Comparison of ENCODE assay signal across 16 cellular contexts in the genomic region with DNA sequence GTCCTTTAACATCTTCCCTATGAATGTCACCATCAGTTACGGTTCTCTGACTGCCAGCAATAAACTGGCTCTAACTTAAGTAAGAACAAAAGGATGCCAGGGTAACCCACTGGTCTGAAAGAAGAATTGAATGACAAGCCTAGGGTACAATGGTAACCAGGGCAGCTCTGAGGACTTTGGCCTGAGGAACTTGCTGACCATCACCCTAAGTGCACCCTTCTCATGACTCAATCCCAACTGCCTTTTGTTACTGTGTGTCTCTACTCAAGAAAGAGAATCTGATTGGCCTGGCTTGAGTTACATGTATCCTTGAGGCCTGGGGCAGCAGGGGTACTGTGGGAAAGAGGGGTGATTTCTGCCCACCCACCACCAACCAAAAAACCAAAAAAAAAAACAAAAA. TPM values are rescaled to one million over a fixed set of nuclear protein-coding genes. Genes with fewer than 3 reads are reported as not detected.
DNase-seq lines count a peak whose midpoint lies in the region; FAIRE-seq and TF ChIP-seq lines count a peak whose summit lies in the region.
"Had no signal": no experiment of that assay in that cellular context is flagged by ENCODE, and none has a peak within 500 bp of the region (broad histone marks: within the 10 kb centered on the region; RNA-seq: fewer than 3 reads in every experiment).

No MANE protein-coding gene starts in this region.

- no peak overlapping the region for H3K4me3 ChIP-seq in ectodermal cell (ENCODE audit: insufficient read depth, low read depth, low read length)
- no peak overlapping the region for H3K4me3 ChIP-seq in small intestine (ENCODE audit: low read depth in 1 of 2, low read length in 2 of 2)

- DNase-seq in G401 (ENCODE audit: low spot score) (peak; percentile 31), small intestine (peak; percentile 36), NCI-H82 treated with DMSO at 0.1 percent for 48 hours (lab: John Stamatoyannopoulos, UW; ENCODE audit: unreplicated experiment) (no peak), NCI-H510A (lab: John Stamatoyannopoulos, UW) (no peak)
- no peak for DNase-seq in activated CD4-positive, alpha-beta memory T cell treated with anti-CD3 and anti-CD28 coated beads for 36 hours
- DNase-seq: AML-193; CD4-positive, alpha-beta memory T cell; GDM1; HCEC 1CT; NCI-H2081; PC-3 had no signal

- POLR2A ChIA-PET in activated CD4-positive, alpha-beta memory T cell treated with anti-CD3 and anti-CD28 coated beads for 36 hours (lab: Charles Lee) = no interaction called here

- H3K27ac Mint-ChIP-seq in nephron = peak overlapping the region in 2 of 3 experiments; percentile 2 to 4
- no peak overlapping the region for H3K27ac Mint-ChIP-seq in activated CD4-positive, alpha-beta memory T cell treated with anti-CD3 and anti-CD28 coated beads for 36 hours
- H3K27ac Mint-ChIP-seq: CD4-positive, alpha-beta memory T cell had no signal

- no peaks in the 10 kb centered on the region for H3K36me3 Mint-ChIP-seq in nephron (ENCODE audit: low read depth)
- no peaks in the 10 kb centered on the region for H3K36me3 Mint-ChIP-seq in activated CD4-positive, alpha-beta memory T cell treated with anti-CD3 and anti-CD28 coated beads for 36 hours
- H3K36me3 Mint-ChIP-seq: CD4-positive, alpha-beta memory T cell had no signal

- FAIRE-seq in small intestine (lab: Jason Lieb, UNC) = no peak
- FAIRE-seq: GM12892, GM19239, HTR-8/SVneo had no signal

- CTCF ChIA-PET in activated CD4-positive, alpha-beta memory T cell treated with anti-CD3 and anti-CD28 coated beads for 36 hours (lab: Charles Lee) = interaction anchor here (1.1 kb wide), 1 partner anchor 304 kb away, joined by 3 read pairs; no protein-coding TSS in a partner anchor

- in situ Hi-C loops in G401 (cut with HindIII; ENCODE audit: low sequenced_read_pairs) = no loop called here

- no peaks in the 10 kb centered on the region for H3K4me1 ChIP-seq in ectodermal cell (ENCODE audit: control insufficient read depth, insufficient read depth, low read length)
- no peaks in the 10 kb centered on the region for H3K4me1 ChIP-seq in small intestine (ENCODE audit: control insufficient read depth in 2 of 2, insufficient read depth in 1 of 2, low read depth in 1 of 2, low read length in 1 of 2)

- WGBS in ectodermal cell, 2 experiments = 67 to 87% methylated on average over 1 of the region's 1 CpG
- 85 to 97% (median 95%) methylated on average over 1 of the region's 1 CpG for WGBS in small intestine, 3 donors

- intact Hi-C loops in activated CD4-positive, alpha-beta memory T cell treated with anti-CD3 and anti-CD28 coated beads for 36 hours (cut with micrococcal nuclease) = loop anchor here (5.0 kb wide), 1 partner anchor 52 kb away; no protein-coding TSS in a partner anchor

- H3K36me3 ChIP-seq in ectodermal cell (ENCODE audit: control insufficient read depth, insufficient read depth, low read length) (no peaks in the 10 kb centered on the region), small intestine (ENCODE audit: control insufficient read depth in 2 of 2, insufficient read depth in 2 of 2, low read length in 2 of 2) (no peaks in the 10 kb centered on the region)

- no peaks in the 10 kb centered on the region for H3K27me3 Mint-ChIP-seq in nephron (ENCODE audit: low read depth)
- no peaks in the 10 kb centered on the region for H3K27me3 Mint-ChIP-seq in activated CD4-positive, alpha-beta memory T cell treated with anti-CD3 and anti-CD28 coated beads for 36 hours

- H3K4me3 Mint-ChIP-seq in nephron = no peak overlapping the region
- no peak overlapping the region for H3K4me3 Mint-ChIP-seq in activated CD4-positive, alpha-beta memory T cell treated with anti-CD3 and anti-CD28 coated beads for 36 hours
- H3K4me3 Mint-ChIP-seq: CD4-positive, alpha-beta memory T cell had no signal

- H3K9me3 ChIP-seq in ectodermal cell (ENCODE audit: control insufficient read depth, low read length) (no peaks in the 10 kb centered on the region), small intestine (ENCODE audit: control insufficient read depth, low read depth) (no peaks in the 10 kb centered on the region)

- peak overlapping the region; percentile 69 for H3K27ac ChIP-seq in ectodermal cell (ENCODE audit: insufficient read depth, low read depth, low read length, poor library complexity, severe bottlenecking)
- H3K27ac ChIP-seq in small intestine (ENCODE audit: low read depth in 1 of 2, low read length in 1 of 2) = no peak overlapping the region

- no peak for TF ChIP-seq CTCF in nephron (IDR thresholded peaks at IDR 0.05; ENCODE audit: unreplicated experiment in 3 of 3)

- H3K27me3 ChIP-seq in ectodermal cell (ENCODE audit: control insufficient read depth, insufficient read depth, low read length, poor library complexity, severe bottlenecking) (no peaks in the 10 kb centered on the region), small intestine (ENCODE audit: control insufficient read depth in 2 of 2, insufficient read depth in 2 of 2, low read length in 2 of 2) (no peaks in the 10 kb centered on the region)

- H3K9me3 Mint-ChIP-seq in nephron = no peaks in the 10 kb centered on the region
- H3K9me3 Mint-ChIP-seq in activated CD4-positive, alpha-beta memory T cell treated with anti-CD3 and anti-CD28 coated beads for 36 hours = no peaks in the 10 kb centered on the region
- H3K9me3 Mint-ChIP-seq: CD4-positive, alpha-beta memory T cell had no signal

- peaks cover 16% of the 10 kb centered on the region for H3K4me1 Mint-ChIP-seq in nephron
- no peaks in the 10 kb centered on the region for H3K4me1 Mint-ChIP-seq in activated CD4-positive, alpha-beta memory T cell treated with anti-CD3 and anti-CD28 coated beads for 36 hours (ENCODE audit: low read depth)
- H3K4me1 Mint-ChIP-seq: CD4-positive, alpha-beta memory T cell had no signal

RNA-seq across cellular contexts. Expression of a gene that starts 9.5 kb away (rescaled TPM):
- total RNA-seq in G401 (2014; rRNA removed; shearing (Covaris generic)) = not detected in 2 replicates
- not detected for polyA plus RNA-seq in ectodermal cell (2013, experiment 1 of 4)
- not detected for polyA plus RNA-seq in ectodermal cell (2013, experiment 2 of 4)
- not detected for polyA plus RNA-seq in ectodermal cell (2013, experiment 3 of 4)
- not detected for polyA plus RNA-seq in ectodermal cell (2013, experiment 4 of 4)
- 10 to 100 TPM in 2 of 3 donors, 1 to 10 TPM in 1; 4.4 to 64.6 (median 34.6) TPM for polyA plus RNA-seq in small intestine
- total RNA-seq in activated CD4-positive, alpha-beta memory T cell treated with anti-CD3 and anti-CD28 coated beads for 36 hours = not detected
- total RNA-seq: CD4-positive, alpha-beta memory T cell had no signal
- polyA plus RNA-seq: CD4-positive, alpha-beta memory T cell had no signal

RNA-seq across cellular contexts. Expression of a gene that starts 57.8 kb away (rescaled TPM):
- total RNA-seq in G401 (2014; rRNA removed; shearing (Covaris generic)) = 0.06 and 0.20 TPM in 2 replicates
- 10.4 TPM for polyA plus RNA-seq in ectodermal cell (2013, experiment 1 of 4)
- 15.2 TPM for polyA plus RNA-seq in ectodermal cell (2013, experiment 2 of 4)
- polyA plus RNA-seq in ectodermal cell (2013, experiment 3 of 4) = 8.8 TPM
- 9.8 TPM for polyA plus RNA-seq in ectodermal cell (2013, experiment 4 of 4)
- 1 to 10 TPM in 1 of 3 donors, under 1 TPM in 2; 0.22 to 1.3 (median 0.54) TPM for polyA plus RNA-seq in small intestine
- total RNA-seq in activated CD4-positive, alpha-beta memory T cell treated with anti-CD3 and anti-CD28 coated beads for 36 hours = under 1 TPM; 0.10 to 0.12 TPM

Comparison
In these comparisons a context has a peak if more than half of its experiments do, and no peak if none do; other contexts are left out.
1. DNase-seq: peak in G401 (single experiment) and small intestine (single experiment); none in NCI-H82 treated with DMSO at 0.1 percent for 48 hours (single experiment), NCI-H510A (single experiment) and activated CD4-positive, alpha-beta memory T cell treated with anti-CD3 and anti-CD28 coated beads for 36 hours (single experiment).